Comparison of ENCODE assay signal across 16 cellular contexts in the genomic region with DNA sequence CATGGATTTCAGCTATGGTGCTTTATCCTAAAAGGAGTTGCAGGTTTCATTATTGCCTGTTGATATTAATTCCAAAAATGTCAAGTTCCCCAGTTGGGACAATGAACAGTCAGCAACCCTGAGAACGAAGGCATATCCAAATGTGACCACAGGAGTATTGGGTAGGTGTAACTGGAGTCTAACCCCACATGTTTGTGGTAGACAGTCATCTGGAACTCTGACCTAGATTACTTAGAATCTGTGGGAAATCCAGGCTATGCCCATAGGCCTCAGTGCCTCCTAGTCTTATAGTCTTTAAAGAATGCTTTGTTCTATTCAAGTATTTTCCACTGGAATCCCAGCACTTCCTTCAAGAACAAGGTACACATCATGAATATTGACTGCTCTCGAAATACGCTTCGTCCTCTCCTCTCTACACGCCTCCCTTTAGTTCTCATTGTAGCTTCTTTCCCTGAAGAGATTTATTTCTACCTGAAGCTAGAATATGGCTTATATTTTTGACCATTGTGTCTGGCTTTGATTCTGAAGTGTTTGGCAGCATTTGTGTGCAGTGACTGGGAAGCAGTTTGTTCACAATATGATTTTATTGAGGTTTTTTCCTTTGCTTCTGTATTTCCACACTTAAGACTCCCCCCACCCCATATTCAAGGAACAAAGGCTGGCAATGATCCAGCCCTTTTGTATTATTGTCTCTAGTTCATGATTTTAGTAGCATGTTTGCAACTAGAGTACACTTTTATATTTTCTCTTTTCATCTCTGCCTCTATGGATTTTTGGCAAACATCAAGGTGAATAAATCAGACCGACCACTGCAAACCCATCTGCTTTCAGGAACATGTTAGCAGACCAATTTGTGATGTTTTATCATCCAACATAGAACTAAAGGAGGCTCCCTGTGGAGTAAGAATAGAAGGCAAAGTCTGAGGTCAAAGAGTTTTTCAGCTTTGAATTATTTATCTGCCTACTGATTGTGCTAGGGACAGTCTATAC.
A peak's percentile ranks its signal among the peaks of the same experiment; 100 is the strongest.
DNase-seq lines count a peak whose midpoint lies in the region; ATAC-seq and TF ChIP-seq lines count a peak whose summit lies in the region.
"Had no signal": no experiment of that assay in that cellular context is flagged by ENCODE, and none has a peak within 500 bp of the region (broad histone marks: within the 10 kb centered on the region; RNA-seq: fewer than 3 reads in every experiment).

No MANE protein-coding gene starts in this region.

- no peak for ATAC-seq in HG02763 (IDR thresholded peaks at IDR 0.05; ENCODE audit: unreplicated experiment)
- ATAC-seq: activated T-cell treated with anti-CD3 and anti-CD28 coated beads, Interleukin-2, amount 50 U/mL, for 4 hours had no signal

- H3K27me3 Mint-ChIP-seq in endodermal cell (ENCODE audit: insufficient read depth) = no peaks in the 10 kb centered on the region
- H3K27me3 Mint-ChIP-seq: activated B cell treated with CpG ODN at 0.5 μM for 24 hours; CD4-positive, alpha-beta T cell had no signal

- no peak overlapping the region for H4K91ac ChIP-seq in trophoblast cell (ENCODE audit: low read depth, low read length)

- no peak overlapping the region for H4K8ac ChIP-seq in trophoblast cell (ENCODE audit: low read depth, low read length)

- H3K36me3 ChIP-seq in endodermal cell (ENCODE audit: control insufficient read depth, insufficient read depth, low read length) (no peaks in the 10 kb centered on the region), trophoblast cell (ENCODE audit: control insufficient read depth in 1 of 2, insufficient read depth in 2 of 2, low read length in 2 of 2) (no peaks in the 10 kb centered on the region)
- H3K36me3 ChIP-seq: ascending aorta, stomach had no signal

- no peaks in the 10 kb centered on the region for H3K4me1 ChIP-seq in endodermal cell (ENCODE audit: control insufficient read depth, insufficient read depth, low read length)
- peaks cover 0 to 2% of the 10 kb centered on the region in 2 experiments for H3K4me1 ChIP-seq in trophoblast cell (ENCODE audit: control insufficient read depth in 1 of 2, insufficient read depth in 2 of 2, low read length in 2 of 2)
- H3K4me1 ChIP-seq: ascending aorta, stomach had no signal

- no peak overlapping the region for H3K27ac Mint-ChIP-seq in endodermal cell
- H3K27ac Mint-ChIP-seq: activated B cell treated with CpG ODN at 0.5 μM for 24 hours; CD4-positive, alpha-beta T cell; mesothelial cell of epicardium had no signal

- H3K4me1 Mint-ChIP-seq in endodermal cell = no peaks in the 10 kb centered on the region
- H3K4me1 Mint-ChIP-seq: activated B cell treated with CpG ODN at 0.5 μM for 24 hours, mesothelial cell of epicardium had no signal

- no peak overlapping the region for H3K9ac ChIP-seq in endodermal cell (ENCODE audit: extremely low read depth, low read length, poor library complexity, severe bottlenecking)
- H3K9ac ChIP-seq in trophoblast cell (ENCODE audit: low read length) = no peak overlapping the region

- H3K18ac ChIP-seq in trophoblast cell (ENCODE audit: low read length) = no peak overlapping the region

- H3K4ac ChIP-seq in trophoblast cell (ENCODE audit: low read depth, low read length) = no peak overlapping the region

- H3K79me2 ChIP-seq in trophoblast cell (ENCODE audit: control insufficient read depth, insufficient read depth, low read length, poor library complexity) = no peaks in the 10 kb centered on the region

- peak overlapping the region; percentile 6 for H3K27ac ChIP-seq in endodermal cell (ENCODE audit: low read depth, low read length)
- no peak overlapping the region for H3K27ac ChIP-seq in trophoblast cell (ENCODE audit: low read depth, low read length)
- H3K27ac ChIP-seq: ascending aorta, stomach had no signal

- DNase-seq in GM04503 (ENCODE audit: low read depth) = peak; percentile 49
- DNase-seq in NCI-H2227 (lab: John Stamatoyannopoulos, UW; ENCODE audit: unreplicated experiment) = peak; percentile 56
- no peak for DNase-seq in endodermal cell
- DNase-seq in trophoblast cell = peak; percentile 78 to 90
- DNase-seq in cardiac septum (ENCODE audit: low spot score) = no peak
- no peak for DNase-seq in NCI-H1694 treated with DMSO at 0.1 percent for 48 hours (lab: John Stamatoyannopoulos, UW)
- no peak for DNase-seq in GM20000 (ENCODE audit: low spot score)
- DNase-seq: activated B cell treated with CpG ODN at 0.5 μM for 24 hours; activated T-cell treated with anti-CD3 and anti-CD28 coated beads, Interleukin-2, amount 50 U/mL, for 4 hours; CD4-positive, alpha-beta T cell; NCI-H446; SIG-M5; stomach had no signal

- peak overlapping the region; percentile 13 for H3K4me2 ChIP-seq in trophoblast cell (ENCODE audit: low read length)

- TF ChIP-seq CTCF in endodermal cell (conservative IDR thresholded peaks at IDR 0.05) = no peak
- TF ChIP-seq CTCF in GM20000 (IDR thresholded peaks at IDR 0.05; ENCODE audit: extremely low read depth, missing control alignments) = no peak

- WGBS in endodermal cell (ENCODE audit: insufficient coverage in 1 of 2, insufficient read length in 1 of 2), 2 experiments = 86 to 92% methylated on average over 4 to 6 of the region's 6 CpGs
- no CpG with 5 or more reads among the region's 6 CpGs for WGBS in trophoblast cell (ENCODE audit: extremely low coverage, insufficient coverage, insufficient read length)

- no peak overlapping the region for H2BK120ac ChIP-seq in trophoblast cell (ENCODE audit: insufficient read depth, low read length, poor library complexity)

- no peak overlapping the region for H2BK5ac ChIP-seq in trophoblast cell (ENCODE audit: low read depth, low read length, poor library complexity)

- no peaks in the 10 kb centered on the region for H3K9me3 ChIP-seq in endodermal cell (ENCODE audit: control insufficient read depth, low read length)
- no peaks in the 10 kb centered on the region for H3K9me3 ChIP-seq in trophoblast cell (ENCODE audit: insufficient read depth, low read depth, low read length)

- no peak overlapping the region for H3K23ac ChIP-seq in trophoblast cell (ENCODE audit: low read length)

- intact Hi-C loops in cardiac septum (cut with DNase I) = no loop called here

- H3K4me3 ChIP-seq in endodermal cell (ENCODE audit: low read length) (no peak overlapping the region), trophoblast cell (ENCODE audit: low read depth, low read length) (no peak overlapping the region)
- H3K4me3 ChIP-seq: ascending aorta, stomach had no signal

- H2AK5ac ChIP-seq in trophoblast cell (ENCODE audit: low read length) = no peak overlapping the region

- H3K27me3 ChIP-seq in endodermal cell (ENCODE audit: control insufficient read depth, insufficient read depth, low read length, poor library complexity, severe bottlenecking) = no peaks in the 10 kb centered on the region
- H3K27me3 ChIP-seq in trophoblast cell (ENCODE audit: insufficient read depth, low read length) = no peaks in the 10 kb centered on the region
- H3K27me3 ChIP-seq: ascending aorta, stomach had no signal

- no peak overlapping the region for H3K14ac ChIP-seq in trophoblast cell (ENCODE audit: low read length)

- H3K4me3 Mint-ChIP-seq in endodermal cell = no peak overlapping the region
- H3K4me3 Mint-ChIP-seq: activated B cell treated with CpG ODN at 0.5 μM for 24 hours; activated T-cell treated with anti-CD3 and anti-CD28 coated beads, Interleukin-2, amount 50 U/mL, for 4 hours; CD4-positive, alpha-beta T cell; mesothelial cell of epicardium had no signal

- no peak overlapping the region for H2BK12ac ChIP-seq in trophoblast cell (ENCODE audit: low read length)

- H3K79me1 ChIP-seq in trophoblast cell (ENCODE audit: low read length) = no peaks in the 10 kb centered on the region

- peaks cover 4% of the 10 kb centered on the region for H3K9me3 Mint-ChIP-seq in endodermal cell
- H3K9me3 Mint-ChIP-seq: activated T-cell treated with anti-CD3 and anti-CD28 coated beads, Interleukin-2, amount 50 U/mL, for 4 hours had no signal

- H2AFZ ChIP-seq in trophoblast cell (ENCODE audit: insufficient read depth, low read length, poor library complexity) = no peak overlapping the region

- no peaks in the 10 kb centered on the region for H3K36me3 Mint-ChIP-seq in endodermal cell (ENCODE audit: low read depth)
- H3K36me3 Mint-ChIP-seq: mesothelial cell of epicardium had no signal

- H4K12ac ChIP-seq in trophoblast cell (ENCODE audit: low read depth, low read length) = no peak overlapping the region

Comparison
In these comparisons a context has a peak if more than half of its experiments do, and no peak if none do; other contexts are left out.
1. DNase-seq: peak in GM04503 (single experiment), NCI-H2227 (single experiment) and trophoblast cell (2 of 2); none in endodermal cell (single experiment), cardiac septum (single experiment), NCI-H1694 treated with DMSO at 0.1 percent for 48 hours (single experiment) and GM20000 (single experiment).